Comparison of ENCODE assay signal across 9 cellular contexts in genomic region chr15:99076109-99076508, GRCh38. TPM values are rescaled to one million over a fixed set of nuclear protein-coding genes. Genes with fewer than 3 reads are reported as not detected.
DNase-seq lines count a peak whose midpoint lies in the region; ATAC-seq, FAIRE-seq and TF ChIP-seq lines count a peak whose summit lies in the region.
"Had no signal": no experiment of that assay in that cellular context is flagged by ENCODE, and none has a peak within 500 bp of the region (broad histone marks: within the 10 kb centered on the region; RNA-seq: fewer than 3 reads in every experiment).

No MANE protein-coding gene starts in this region.

- peak overlapping the region; percentile 49; the same call in 1 of the 2 replicates for H3K4ac ChIP-seq in IMR-90 (ENCODE audit: low read depth, low read length)

- in situ Hi-C loops in mammary epithelial cell (cut with MboI; ENCODE audit: low sequenced_read_pairs in 2 of 2), result loop anchor here (5.0 to 10.0 kb wide), 3 partner anchors 421 to 631 kb away; no protein-coding TSS in a partner anchor
- in situ Hi-C loops in IMR-90 (cut with MboI; ENCODE audit: low sequenced_read_pairs), result loop anchor here (5.0 to 10.0 kb wide), 3 partner anchors 421 to 631 kb away; no protein-coding TSS in a partner anchor
- in situ Hi-C loops in K562 (cut with MboI), result no loop called here

- H3K4me1 ChIP-seq in mammary epithelial cell (ENCODE audit: insufficient read depth, low read length), result no peaks in the 10 kb centered on the region
- H3K4me1 ChIP-seq in breast epithelium, result no peaks in the 10 kb centered on the region
- H3K4me1 ChIP-seq in IMR-90 (ENCODE audit: control insufficient read depth, insufficient read depth, low read length), result no peaks in the 10 kb centered on the region
- no peaks in the 10 kb centered on the region for H3K4me1 ChIP-seq in K562 (replicated peaks in 1 of 2; ENCODE audit: control insufficient read depth in 2 of 2, insufficient read depth in 2 of 2, low read length in 2 of 2)

- no peaks in the 10 kb centered on the region for H3K9me3 Mint-ChIP-seq in stimulated activated naive CD8-positive, alpha-beta T cell treated with anti-CD3 and anti-CD28 coated beads, Interleukin-15, amount 100 ng/mL, for 72 hours

- peaks cover 8% of the 10 kb centered on the region for H3K4me1 Mint-ChIP-seq in stimulated activated naive CD8-positive, alpha-beta T cell treated with anti-CD3 and anti-CD28 coated beads, Interleukin-15, amount 100 ng/mL, for 72 hours

- H3K18ac ChIP-seq in IMR-90 (ENCODE audit: low read depth, low read length), result no peak overlapping the region

- no peak overlapping the region for H3K14ac ChIP-seq in IMR-90 (replicated peaks; ENCODE audit: low read depth, low read length)

- DNase-seq in mammary epithelial cell, result no peak
- DNase-seq in breast epithelium (ENCODE audit: low spot score in 2 of 2), result no peak
- no peak for DNase-seq in IMR-90
- DNase-seq in K562 (ENCODE audit: extremely low read depth in 1 of 4, low spot score in 3 of 4), result no peak
- DNase-seq in stimulated activated naive CD8-positive, alpha-beta T cell treated with anti-CD3 and anti-CD28 coated beads, Interleukin-15, amount 100 ng/mL, for 72 hours, result no peak
- DNase-seq in mesenteric fat pad (ENCODE audit: low spot score), result no peak
- no peak for DNase-seq in SKM-1 (lab: John Stamatoyannopoulos, UW; ENCODE audit: unreplicated experiment)
- no peak for DNase-seq in LoVo (ENCODE audit: low spot score)
- DNase-seq: stimulated activated naive CD4-positive, alpha-beta T cell treated with Interleukin-2 at 50 U/mL for 16 hours had no signal

- H3K36me3 ChIP-seq in mammary epithelial cell (ENCODE audit: insufficient read depth, low read length) (no peaks in the 10 kb centered on the region), breast epithelium (no peaks in the 10 kb centered on the region), IMR-90 (ENCODE audit: control insufficient read depth, insufficient read depth, low read length) (no peaks in the 10 kb centered on the region), K562 (ENCODE audit: control insufficient read depth, insufficient read depth, low read length) (no peaks in the 10 kb centered on the region)

- H2AK9ac ChIP-seq in IMR-90 (replicated peaks; ENCODE audit: low read depth, low read length, poor library complexity), result no peak overlapping the region

- no peaks in the 10 kb centered on the region for H3K79me1 ChIP-seq in IMR-90 (ENCODE audit: low read depth in 1 of 2, low read length in 2 of 2)

- H3K4me3 Mint-ChIP-seq in stimulated activated naive CD8-positive, alpha-beta T cell treated with anti-CD3 and anti-CD28 coated beads, Interleukin-15, amount 100 ng/mL, for 72 hours, result peak overlapping the region; percentile 74 to 86

- H3K79me2 ChIP-seq in mammary epithelial cell (ENCODE audit: insufficient read depth, low read length) (no peaks in the 10 kb centered on the region), K562 (ENCODE audit: control insufficient read depth, insufficient read depth, low read length) (no peaks in the 10 kb centered on the region)

- H2BK120ac ChIP-seq in IMR-90 (ENCODE audit: low read depth, low read length), result peak overlapping the region; percentile 64

- intact Hi-C loops in mammary epithelial cell (cut with micrococcal nuclease) (loop anchor here (1.0 to 10.0 kb wide), 9 partner anchors 119 to 761 kb away; no protein-coding TSS in a partner anchor), breast epithelium (cut with DNase I; ENCODE audit: low total_unique reads) (no loop called here), IMR-90 (cut with micrococcal nuclease) (loop anchor here (1.0 to 5.0 kb wide), 4 partner anchors 299 to 634 kb away; no protein-coding TSS in a partner anchor), K562 (cut with micrococcal nuclease) (loop anchor here (1.0 to 10.0 kb wide), 4 partner anchors 297 to 634 kb away; no protein-coding TSS in a partner anchor)

- no peaks in the 10 kb centered on the region for H3K27me3 ChIP-seq in mammary epithelial cell (ENCODE audit: insufficient read depth, low read length)
- H3K27me3 ChIP-seq in breast epithelium, result no peaks in the 10 kb centered on the region
- no peaks in the 10 kb centered on the region for H3K27me3 ChIP-seq in IMR-90 (ENCODE audit: control insufficient read depth, insufficient read depth, low read length)
- H3K27me3 ChIP-seq in K562 (ENCODE audit: control insufficient read depth in 2 of 2, insufficient read depth in 2 of 2, low read length in 2 of 2), result peaks cover 2 to 3% of the 10 kb centered on the region in 2 experiments; a peak in 2 of 5 replicates

- no peak for TF ChIP-seq EP300 in K562 (IDR thresholded peaks at IDR 0.05; ENCODE audit: low read length)

- dilution Hi-C loops in mammary epithelial cell (cut with HindIII; ENCODE audit: low sequenced_read_pairs), result no loop called here
- dilution Hi-C loops in IMR-90 (cut with HindIII; ENCODE audit: low sequenced_read_pairs, unreplicated experiment), result no loop called here

- peak overlapping the region; percentile 10 to 91 for H4K8ac ChIP-seq in IMR-90 (ENCODE audit: low read depth in 2 of 2, low read length in 2 of 2)

- BruUV-seq in mammary epithelial cell (replicated peaks; lab: Mats Ljungman, UMichigan) (no TSS peak), IMR-90 (replicated peaks; lab: Mats Ljungman, UMichigan) (no TSS peak), K562 (replicated peaks; lab: Mats Ljungman, UMichigan) (no TSS peak)

- no peak for ATAC-seq in IMR-90 (ENCODE audit: low read depth)
- no peak for ATAC-seq in K562
- ATAC-seq in stimulated activated naive CD8-positive, alpha-beta T cell treated with anti-CD3 and anti-CD28 coated beads, Interleukin-15, amount 100 ng/mL, for 72 hours, result peak; percentile 20

- H3K56ac ChIP-seq in IMR-90 (ENCODE audit: extremely low read depth, insufficient read depth, low read length), result no peak overlapping the region

- no peak for TF ChIP-seq RAD21 in IMR-90 (IDR thresholded peaks at IDR 0.05; ENCODE audit: low read length)
- TF ChIP-seq RAD21 in K562 (CRISPR knock-in tag; conservative IDR thresholded peaks at IDR 0.05 in 1 of 2, IDR thresholded peaks at IDR 0.05 in 1 of 2), result no peak

- peak overlapping the region; percentile 78 for H2AFZ ChIP-seq in mammary epithelial cell (ENCODE audit: low read depth, low read length)
- H2AFZ ChIP-seq in IMR-90 (replicated peaks; ENCODE audit: low read length, poor library complexity), result no peak overlapping the region
- no peak overlapping the region for H2AFZ ChIP-seq in K562 (ENCODE audit: low read depth, low read length)

- H2AK5ac ChIP-seq in IMR-90 (ENCODE audit: low read depth, low read length), result no peak overlapping the region

- no peaks in the 10 kb centered on the region for H3K9me3 ChIP-seq in mammary epithelial cell (replicated peaks; ENCODE audit: insufficient read depth, low read length)
- no peaks in the 10 kb centered on the region for H3K9me3 ChIP-seq in breast epithelium
- H3K9me3 ChIP-seq in IMR-90 (ENCODE audit: control insufficient read depth, insufficient read depth, low read length), result no peaks in the 10 kb centered on the region
- H3K9me3 ChIP-seq in K562 (replicated peaks; ENCODE audit: control insufficient read depth, insufficient read depth, low read depth, low read length), result no peaks in the 10 kb centered on the region

- no peak overlapping the region for H3K23ac ChIP-seq in IMR-90 (ENCODE audit: low read depth, low read length)

- H3K4me2 ChIP-seq in mammary epithelial cell (ENCODE audit: insufficient read depth, low read depth, low read length), result peak overlapping the region; percentile 58
- H3K4me2 ChIP-seq in IMR-90 (ENCODE audit: low read depth, low read length), result no peak overlapping the region
- no peak overlapping the region for H3K4me2 ChIP-seq in K562 (ENCODE audit: insufficient read depth, low read length)

- no peak overlapping the region for H3K4me3 ChIP-seq in mammary epithelial cell (replicated peaks in 1 of 3; ENCODE audit: insufficient read depth in 1 of 3, low read depth in 2 of 3, low read length in 3 of 3)
- H3K4me3 ChIP-seq in breast epithelium, result no peak overlapping the region
- no peak overlapping the region for H3K4me3 ChIP-seq in IMR-90 (ENCODE audit: insufficient read depth, low read depth, low read length)
- no peak overlapping the region for H3K4me3 ChIP-seq in K562

- no peak overlapping the region for H4K5ac ChIP-seq in IMR-90 (ENCODE audit: low read depth, low read length)

- no peak overlapping the region for H2BK15ac ChIP-seq in IMR-90 (ENCODE audit: low read depth, low read length)

- WGBS in mammary epithelial cell (ENCODE audit: low coverage, missing lambda C conversion rate), result 88% methylated on average over 2 of the region's 2 CpGs
- no CpG with 5 or more reads among the region's 2 CpGs for WGBS in IMR-90 (ENCODE audit: extremely low coverage in 2 of 2, insufficient read length in 1 of 2), 2 experiments
- WGBS in K562 (ENCODE audit: insufficient coverage, low coverage, missing lambda C conversion rate), result 0% methylated on average over 2 of the region's 2 CpGs

- H4K91ac ChIP-seq in IMR-90 (ENCODE audit: insufficient read depth, low read depth, low read length), result no peak overlapping the region

- no peak overlapping the region for H3K27ac ChIP-seq in mammary epithelial cell (ENCODE audit: insufficient read depth, low read depth, low read length)
- no peak overlapping the region for H3K27ac ChIP-seq in breast epithelium
- no peak overlapping the region for H3K27ac ChIP-seq in IMR-90 (ENCODE audit: insufficient read depth, low read length)
- no peak overlapping the region for H3K27ac ChIP-seq in K562 (ENCODE audit: extremely low read depth, low read depth, low read length)

- no peaks in the 10 kb centered on the region for H3K9me1 ChIP-seq in IMR-90 (ENCODE audit: insufficient read depth, low read length)
- no peaks in the 10 kb centered on the region for H3K9me1 ChIP-seq in K562 (ENCODE audit: control insufficient read depth, insufficient read depth, low read length)

- TF ChIP-seq POLR2A in breast epithelium (IDR thresholded peaks at IDR 0.05) (no peak), IMR-90 (IDR thresholded peaks at IDR 0.05; ENCODE audit: low read depth, low read length) (no peak), K562 (conservative IDR thresholded peaks at IDR 0.05) (no peak)

- no peak overlapping the region for H3K9ac ChIP-seq in mammary epithelial cell (ENCODE audit: insufficient read depth, low read length)
- H3K9ac ChIP-seq in IMR-90 (ENCODE audit: low read depth, low read length), result no peak overlapping the region
- H3K9ac ChIP-seq in K562 (ENCODE audit: insufficient read depth in 1 of 2, low read depth in 2 of 2, low read length in 2 of 2), result no peak overlapping the region

- no peaks in the 10 kb centered on the region for H4K20me1 ChIP-seq in mammary epithelial cell (ENCODE audit: insufficient read depth, low read length)
- no peaks in the 10 kb centered on the region for H4K20me1 ChIP-seq in IMR-90 (ENCODE audit: insufficient read depth, low read length)
- H4K20me1 ChIP-seq in K562 (replicated peaks; ENCODE audit: control insufficient read depth, insufficient read depth, low read length), result no peaks in the 10 kb centered on the region

- CTCF ChIA-PET in mammary epithelial cell (lab: Charles Lee; ENCODE audit: low non-redundant PET) (interaction anchor here (0.6 to 0.9 kb wide), 5 partner anchors 11 to 424 kb away, joined by 3 to 5 read pairs (median 4); no protein-coding TSS in a partner anchor), IMR-90 (lab: Yijun Ruan, JAX) (interaction anchor here (0.7 to 2.0 kb wide), 12 partner anchors 14 to 633 kb away, joined by 3 to 8 read pairs (median 4); no protein-coding TSS in a partner anchor), K562 (lab: Yijun Ruan, JAX; ENCODE audit: low intra/inter-chr PET ratio) (interaction anchor here (1.1 kb wide), 1 partner anchor 17 kb away, joined by 3 read pairs; no protein-coding TSS in a partner anchor)

- H3K27ac Mint-ChIP-seq in stimulated activated naive CD8-positive, alpha-beta T cell treated with anti-CD3 and anti-CD28 coated beads, Interleukin-15, amount 100 ng/mL, for 72 hours, result no peak overlapping the region

- POLR2A ChIA-PET in IMR-90 (lab: Charles Lee; ENCODE audit: unreplicated experiment), result interaction anchor here (0.6 kb wide), 2 partner anchors 481 to 572 kb away, joined by 3 read pairs; no protein-coding TSS in a partner anchor
- POLR2A ChIA-PET in K562 (lab: Yijun Ruan, JAX), result no interaction called here

- H2BK5ac ChIP-seq in IMR-90 (ENCODE audit: low read depth, low read length, poor library complexity, severe bottlenecking), result no peak overlapping the region

- TF ChIP-seq CTCF in mammary epithelial cell (conservative IDR thresholded peaks at IDR 0.05 in 1 of 2, IDR thresholded peaks at IDR 0.05 in 1 of 2; ENCODE audit: extremely low read depth in 1 of 2, insufficient read depth in 1 of 2, low read depth in 1 of 2, low read length in 2 of 2) (no peak), breast epithelium (IDR thresholded peaks at IDR 0.05) (no peak), IMR-90 (conservative IDR thresholded peaks at IDR 0.05; ENCODE audit: low read depth, low read length) (no peak), K562 (IDR thresholded peaks at IDR 0.05 in 2 of 3, conservative IDR thresholded peaks at IDR 0.05 in 1 of 3; ENCODE audit: insufficient read depth in 2 of 3, low read depth in 1 of 3, low read length in 3 of 3) (no peak)

- FAIRE-seq in K562 (lab: Jason Lieb, UNC), result no peak

- H2BK20ac ChIP-seq in IMR-90 (ENCODE audit: low read depth, low read length), result peak overlapping the region; percentile 72; the same call in 1 of the 2 replicates

- peaks cover 5% of the 10 kb centered on the region for H3K27me3 Mint-ChIP-seq in stimulated activated naive CD8-positive, alpha-beta T cell treated with anti-CD3 and anti-CD28 coated beads, Interleukin-15, amount 100 ng/mL, for 72 hours

RNA-seq across cellular contexts. Expression of gene SYNM, which starts 28.8 kb away (rescaled TPM):
- total RNA-seq in mammary epithelial cell (1 to 10 TPM in 1 of 2 donors, under 1 TPM in 1; 0.82 to 4.3 TPM), breast epithelium (100 to 1,000 TPM in 2 of 3 donors, 10 to 100 TPM in 1; 32.0 to 319 (median 115) TPM), IMR-90 (2012; rRNA removed) (3.4 and 5.0 TPM in 2 replicates), K562 (2014; rRNA removed) (0.09 and 0.12 TPM in 2 replicates), K562 (2014; rRNA removed; fragmentation: Illumina TruSeq; extraction: Trizol) (0.16 and 0.18 TPM in 2 replicates), K562 (2015; rRNA removed; fragmentation: Illumina TruSeq; extraction: Trizol) (0.30 and 0.33 TPM in 2 replicates), K562 (2021) (0.18 TPM in 2 replicates), mesenteric fat pad (36.4 TPM)
- polyA plus RNA-seq in mammary epithelial cell (0.31 TPM), IMR-90 (2012; rRNA removed) (1.9 and 2.1 TPM in 2 replicates), K562 (2011; rRNA removed) (0.08 TPM in 1 of 2 replicates, not detected in the other), K562 (2014; fragmentation: Illumina TruSeq; extraction: Trizol) (0.13 and 0.21 TPM in 2 replicates), K562 (2014; fragmentation: Nextera tagmentation; extraction: Ambion mirVana) (under 1 TPM; 0.01 TPM), K562 (2014; rRNA removed) (0.18 and 0.42 TPM in 2 replicates)
- 4.4 TPM for polyA minus RNA-seq in mammary epithelial cell
- 0.81 and 0.86 TPM in 2 replicates for polyA plus RNA-seq in IMR-90 (2012; cell fraction: cytosol; rRNA removed)
- polyA plus RNA-seq in IMR-90 (2012; cell fraction: nucleus; rRNA removed; ENCODE audit: low replicate concordance), result 3.0 and 8.1 TPM in 2 replicates
- 0.11 and 0.16 TPM in 2 replicates for total RNA-seq in K562 (2011; cell fraction: chromatin; rRNA removed; ENCODE audit: low replicate concordance)
- total RNA-seq in K562 (2011; cell fraction: nucleolus; rRNA removed), result 0.13 and 0.17 TPM in 2 replicates
- 0.22 and 0.23 TPM in 2 replicates for total RNA-seq in K562 (2011; cell fraction: nucleoplasm; rRNA removed)
- 0.01 and 0.06 TPM in 2 replicates for polyA plus RNA-seq in K562 (2011; cell fraction: cytosol; rRNA removed)
- polyA plus RNA-seq in K562 (2011; cell fraction: nucleus; rRNA removed), result 0.06 and 0.58 TPM in 2 replicates
- 0.27 and 0.43 TPM in 2 replicates for polyA plus RNA-seq in K562 (2012)
- 0.04 TPM in 1 of 2 replicates, not detected in the other for polyA minus RNA-seq in K562 (2011; rRNA and poly(A)+ RNA removed)
- polyA minus RNA-seq in K562 (2011; cell fraction: cytosol; rRNA and poly(A)+ RNA removed), result 0.10 and 0.36 TPM in 2 replicates
- 0.13 TPM in 1 of 2 replicates, not detected in the other for polyA minus RNA-seq in K562 (2011; cell fraction: nucleus; rRNA and poly(A)+ RNA removed)
